In the genomic region with DNA sequence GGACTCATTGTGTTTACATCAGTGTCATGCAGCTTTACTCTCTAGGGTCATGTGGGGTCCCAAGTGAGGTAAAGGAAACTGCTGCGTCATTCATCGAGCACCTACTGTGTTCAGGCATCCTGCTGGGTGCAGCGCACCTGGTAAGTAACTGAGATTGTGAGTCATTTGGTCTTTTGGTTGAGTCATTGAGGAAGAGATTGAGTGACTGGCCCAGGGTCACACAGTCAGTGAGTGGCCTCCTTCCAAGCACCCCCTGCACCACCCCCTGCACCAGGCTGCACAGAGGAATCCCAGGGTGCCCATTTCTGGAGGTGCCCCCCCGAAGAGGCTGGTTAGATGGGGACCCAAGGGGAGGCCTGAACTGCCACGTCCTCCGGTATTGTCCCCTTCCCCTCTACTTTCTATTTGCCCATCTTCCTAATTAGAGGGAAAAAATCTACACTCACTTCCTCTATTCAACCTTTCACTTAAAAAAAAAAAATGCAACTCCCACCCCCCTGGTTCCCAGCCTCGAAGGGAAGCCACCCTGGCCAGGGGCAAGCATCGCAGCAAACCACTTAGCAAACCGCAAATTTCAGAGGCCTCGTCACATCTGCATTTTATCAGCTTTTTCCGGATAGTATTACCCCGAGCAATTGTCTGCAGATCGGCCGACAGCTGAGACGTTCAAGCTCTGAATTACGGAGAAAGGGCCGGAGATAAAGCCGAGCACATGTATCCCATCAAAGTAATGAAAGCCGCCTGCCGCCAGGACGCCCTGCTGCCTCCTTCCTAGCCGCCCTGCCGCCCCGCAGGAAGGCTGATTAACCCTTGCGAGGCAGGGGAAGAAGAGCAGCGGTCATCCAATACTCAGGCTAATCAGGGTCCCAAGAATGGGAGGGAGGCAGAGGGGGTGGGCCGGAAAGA, we compare ENCODE assay signal across 1 cellular context.
TF ChIP-seq lines count a peak whose summit lies in the region.

No MANE protein-coding gene starts in this region.

TF ChIP-seq in GM12878, 131 proteins besides CTCF, POLR2A, EP300 and RAD21 (continued from another document and continues in another):
- TF ChIP-seq, protein P1, sequence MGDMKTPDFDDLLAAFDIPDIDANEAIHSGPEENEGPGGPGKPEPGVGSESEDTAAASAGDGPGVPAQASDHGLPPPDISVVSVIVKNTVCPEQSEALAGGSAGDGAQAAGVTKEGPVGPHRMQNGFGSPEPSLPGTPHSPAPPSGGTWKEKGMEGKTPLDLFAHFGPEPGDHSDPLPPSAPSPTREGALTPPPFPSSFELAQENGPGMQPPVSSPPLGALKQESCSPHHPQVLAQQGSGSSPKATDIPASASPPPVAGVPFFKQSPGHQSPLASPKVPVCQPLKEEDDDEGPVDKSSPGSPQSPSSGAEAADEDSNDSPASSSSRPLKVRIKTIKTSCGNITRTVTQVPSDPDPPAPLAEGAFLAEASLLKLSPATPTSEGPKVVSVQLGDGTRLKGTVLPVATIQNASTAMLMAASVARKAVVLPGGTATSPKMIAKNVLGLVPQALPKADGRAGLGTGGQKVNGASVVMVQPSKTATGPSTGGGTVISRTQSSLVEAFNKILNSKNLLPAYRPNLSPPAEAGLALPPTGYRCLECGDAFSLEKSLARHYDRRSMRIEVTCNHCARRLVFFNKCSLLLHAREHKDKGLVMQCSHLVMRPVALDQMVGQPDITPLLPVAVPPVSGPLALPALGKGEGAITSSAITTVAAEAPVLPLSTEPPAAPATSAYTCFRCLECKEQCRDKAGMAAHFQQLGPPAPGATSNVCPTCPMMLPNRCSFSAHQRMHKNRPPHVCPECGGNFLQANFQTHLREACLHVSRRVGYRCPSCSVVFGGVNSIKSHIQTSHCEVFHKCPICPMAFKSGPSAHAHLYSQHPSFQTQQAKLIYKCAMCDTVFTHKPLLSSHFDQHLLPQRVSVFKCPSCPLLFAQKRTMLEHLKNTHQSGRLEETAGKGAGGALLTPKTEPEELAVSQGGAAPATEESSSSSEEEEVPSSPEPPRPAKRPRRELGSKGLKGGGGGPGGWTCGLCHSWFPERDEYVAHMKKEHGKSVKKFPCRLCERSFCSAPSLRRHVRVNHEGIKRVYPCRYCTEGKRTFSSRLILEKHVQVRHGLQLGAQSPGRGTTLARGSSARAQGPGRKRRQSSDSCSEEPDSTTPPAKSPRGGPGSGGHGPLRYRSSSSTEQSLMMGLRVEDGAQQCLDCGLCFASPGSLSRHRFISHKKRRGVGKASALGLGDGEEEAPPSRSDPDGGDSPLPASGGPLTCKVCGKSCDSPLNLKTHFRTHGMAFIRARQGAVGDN (IDR thresholded peaks at IDR 0.05) = no peak
- TF ChIP-seq HCFC1 (IDR thresholded peaks at IDR 0.05; ENCODE audit: low read length) (no peak; the same call in 1 of the 2 replicates), STAT1 (conservative IDR thresholded peaks at IDR 0.05) (no peak), RUNX3 (IDR thresholded peaks at IDR 0.05; ENCODE audit: low read length) (peak; percentile 89), ZSCAN29 (IDR thresholded peaks at IDR 0.05) (0 out of 2 replicates have a peak, but pooled peaks have one; percentile 19), NR2F1 (conservative IDR thresholded peaks at IDR 0.05) (peak; percentile 83), ZBTB11 (CRISPR knock-in tag; IDR thresholded peaks at IDR 0.05) (no peak), FOXK2 (IDR thresholded peaks at IDR 0.05) (no peak; the same call in 1 of the 2 replicates), CHD2 (IDR thresholded peaks at IDR 0.05; ENCODE audit: borderline replicate concordance, low read depth, low read length) (no peak), NBN (IDR thresholded peaks at IDR 0.05) (0 out of 2 replicates have a peak, but pooled peaks have one; percentile 42), NFIC (IDR thresholded peaks at IDR 0.05; ENCODE audit: low read depth, low read length) (peak; percentile 80), EED (IDR thresholded peaks at IDR 0.05; ENCODE audit: low read depth) (peak; percentile 89), TCF12 (IDR thresholded peaks at IDR 0.05; ENCODE audit: low read depth, low read length) (peak; percentile 97), ZBTB40 (IDR thresholded peaks at IDR 0.05; ENCODE audit: borderline replicate concordance) (no peak), MYC (IDR thresholded peaks at IDR 0.05; ENCODE audit: insufficient read depth, insufficient read length, insufficient replicate concordance, low read length, severe bottlenecking) (no peak), WRNIP1 (IDR thresholded peaks at IDR 0.05; ENCODE audit: borderline replicate concordance, low read depth, low read length) (no peak), HDAC2 (IDR thresholded peaks at IDR 0.05) (no peak), POU2F2 (IDR thresholded peaks at IDR 0.05; ENCODE audit: borderline replicate concordance, low read depth, low read length) (peak; percentile 60; the same call in 2 of the 3 replicates), RB1 (IDR thresholded peaks at IDR 0.05; ENCODE audit: borderline replicate concordance) (no peak), BRCA1 (IDR thresholded peaks at IDR 0.05; ENCODE audit: low read depth, low read length) (no peak), DPF2 (IDR thresholded peaks at IDR 0.05) (peak; percentile 93), NR2C1 (IDR thresholded peaks at IDR 0.05) (no peak), RFX5 (IDR thresholded peaks at IDR 0.05; ENCODE audit: low read depth, low read length) (no peak), YY1 (IDR thresholded peaks at IDR 0.05; ENCODE audit: low read depth, low read length) (no peak), NFYA (IDR thresholded peaks at IDR 0.05; ENCODE audit: borderline replicate concordance, low read depth, low read length) (no peak), HDGF (IDR thresholded peaks at IDR 0.05) (no peak), IKZF2 (IDR thresholded peaks at IDR 0.05) (peak; percentile 65 to 69), MEF2A (IDR thresholded peaks at IDR 0.05; ENCODE audit: insufficient read depth, low read depth, low read length) (0 out of 2 replicates have a peak, but pooled peaks have one; percentile 27), ZNF217 (IDR thresholded peaks at IDR 0.05) (0 out of 2 replicates have a peak, but pooled peaks have one; percentile 24), SUZ12 (IDR thresholded peaks at IDR 0.05; ENCODE audit: unreplicated experiment) (no peak), ATF7 (IDR thresholded peaks at IDR 0.05; ENCODE audit: low read depth) (peak; percentile 86), SMARCA5 (IDR thresholded peaks at IDR 0.05) (no peak; the same call in 1 of the 2 replicates), RAD51 (IDR thresholded peaks at IDR 0.05) (no peak), ASH2L (IDR thresholded peaks at IDR 0.05; ENCODE audit: borderline replicate concordance, low read depth) (0 out of 2 replicates have a peak, but pooled peaks have one; percentile 37), TCF7 (IDR thresholded peaks at IDR 0.05; ENCODE audit: borderline replicate concordance) (no peak), PAX5 (IDR thresholded peaks at IDR 0.05; ENCODE audit: borderline replicate concordance, low read depth, low read length) (peak; percentile 84; the same call in 1 of the 2 replicates), IRF5 (IDR thresholded peaks at IDR 0.05; ENCODE audit: borderline replicate concordance) (peak; percentile 48; the same call in 1 of the 2 replicates), ZNF274 (IDR thresholded peaks at IDR 0.05; ENCODE audit: insufficient read depth, insufficient read length) (no peak), SIX5 (IDR thresholded peaks at IDR 0.05; ENCODE audit: low read depth, low read length, severe bottlenecking) (no peak)
- TF ChIP-seq, protein P2, sequence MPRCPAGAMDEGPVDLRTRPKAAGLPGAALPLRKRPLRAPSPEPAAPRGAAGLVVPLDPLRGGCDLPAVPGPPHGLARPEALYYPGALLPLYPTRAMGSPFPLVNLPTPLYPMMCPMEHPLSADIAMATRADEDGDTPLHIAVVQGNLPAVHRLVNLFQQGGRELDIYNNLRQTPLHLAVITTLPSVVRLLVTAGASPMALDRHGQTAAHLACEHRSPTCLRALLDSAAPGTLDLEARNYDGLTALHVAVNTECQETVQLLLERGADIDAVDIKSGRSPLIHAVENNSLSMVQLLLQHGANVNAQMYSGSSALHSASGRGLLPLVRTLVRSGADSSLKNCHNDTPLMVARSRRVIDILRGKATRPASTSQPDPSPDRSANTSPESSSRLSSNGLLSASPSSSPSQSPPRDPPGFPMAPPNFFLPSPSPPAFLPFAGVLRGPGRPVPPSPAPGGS (IDR thresholded peaks at IDR 0.05; ENCODE audit: borderline replicate concordance, insufficient read depth, low read depth, low read length, poor library complexity, severe bottlenecking) = peak; percentile 79
- TF ChIP-seq, protein P3, sequence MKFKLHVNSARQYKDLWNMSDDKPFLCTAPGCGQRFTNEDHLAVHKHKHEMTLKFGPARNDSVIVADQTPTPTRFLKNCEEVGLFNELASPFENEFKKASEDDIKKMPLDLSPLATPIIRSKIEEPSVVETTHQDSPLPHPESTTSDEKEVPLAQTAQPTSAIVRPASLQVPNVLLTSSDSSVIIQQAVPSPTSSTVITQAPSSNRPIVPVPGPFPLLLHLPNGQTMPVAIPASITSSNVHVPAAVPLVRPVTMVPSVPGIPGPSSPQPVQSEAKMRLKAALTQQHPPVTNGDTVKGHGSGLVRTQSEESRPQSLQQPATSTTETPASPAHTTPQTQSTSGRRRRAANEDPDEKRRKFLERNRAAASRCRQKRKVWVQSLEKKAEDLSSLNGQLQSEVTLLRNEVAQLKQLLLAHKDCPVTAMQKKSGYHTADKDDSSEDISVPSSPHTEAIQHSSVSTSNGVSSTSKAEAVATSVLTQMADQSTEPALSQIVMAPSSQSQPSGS (IDR thresholded peaks at IDR 0.05; ENCODE audit: low read length) = peak; percentile 89
